In the genomic region with DNA sequence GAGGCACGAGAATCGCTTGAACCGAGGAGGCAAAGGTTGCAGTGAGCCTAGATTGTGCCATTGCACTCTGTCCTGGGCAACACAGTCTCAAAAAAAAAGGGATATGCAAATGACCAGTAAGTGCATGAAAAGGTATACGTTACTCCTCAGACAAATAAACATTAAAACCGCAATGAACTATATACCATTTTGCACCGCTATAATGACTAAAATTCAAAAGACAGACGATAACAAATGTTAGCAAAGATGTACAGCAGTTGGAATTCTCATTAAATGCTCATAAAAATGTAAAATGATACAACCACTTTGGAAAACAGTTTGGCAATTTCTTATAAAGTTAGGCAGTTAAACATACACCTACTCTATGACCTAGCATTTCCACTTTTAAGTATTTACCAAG, we compare ENCODE assay signal across 31 cellular contexts.
"Had no signal": no experiment of that assay in that cellular context is flagged by ENCODE, and none has a peak within 500 bp of the region (broad histone marks: within the 10 kb centered on the region; RNA-seq: fewer than 3 reads in every experiment).

No MANE protein-coding gene starts in this region.

- H3K27ac Mint-ChIP-seq: immature natural killer cell; naive thymus-derived CD8-positive, alpha-beta T cell; nephron; stimulated activated effector memory CD8-positive, alpha-beta T cell treated with anti-CD3 and anti-CD28 coated beads, Interleukin-12 subunit alpha, Interleukin-12 subunit beta, amount 100 ng/mL, for 72 hours; stimulated activated naive CD8-positive, alpha-beta T cell treated with anti-CD3 and anti-CD28 coated beads, Interleukin-15, Interleukin-2, amounts not matched to agents 100 ng/mL and 50 ng/mL, for 24 hours had no signal

- H3K36me3 Mint-ChIP-seq: immature natural killer cell; naive thymus-derived CD8-positive, alpha-beta T cell; stimulated activated effector memory CD8-positive, alpha-beta T cell treated with anti-CD3 and anti-CD28 coated beads, Interleukin-12 subunit alpha, Interleukin-12 subunit beta, amount 100 ng/mL, for 72 hours had no signal

- H3K36me3 ChIP-seq: left lung, lower lobe of right lung, pancreas, prostate gland, suprapubic skin, thoracic aorta, tibial artery, upper lobe of right lung had no signal

- H3K4me3 ChIP-seq: left lung, lower lobe of right lung, pancreas, prostate gland, skin epidermis, suprapubic skin, thoracic aorta, tibial artery, upper lobe of right lung had no signal

- H3K4me1 ChIP-seq: left lung, lower lobe of right lung, pancreas, prostate gland, suprapubic skin, tibial artery, upper lobe of right lung had no signal

- FAIRE-seq: islet of Langerhans, kidney, pancreas, urothelium cell line had no signal

- H3K9me3 Mint-ChIP-seq: immature natural killer cell; neural crest cell; stimulated activated effector memory CD8-positive, alpha-beta T cell treated with anti-CD3 and anti-CD28 coated beads, Interleukin-12 subunit alpha, Interleukin-12 subunit beta, amount 100 ng/mL, for 72 hours; stimulated activated naive CD8-positive, alpha-beta T cell treated with anti-CD3 and anti-CD28 coated beads, Interleukin-15, Interleukin-2, amounts not matched to agents 100 ng/mL and 50 ng/mL, for 24 hours had no signal

- H3K4me3 Mint-ChIP-seq: immature natural killer cell; naive thymus-derived CD8-positive, alpha-beta T cell; nephron; neural crest cell; stimulated activated effector memory CD8-positive, alpha-beta T cell treated with anti-CD3 and anti-CD28 coated beads, Interleukin-12 subunit alpha, Interleukin-12 subunit beta, amount 100 ng/mL, for 72 hours; stimulated activated naive CD8-positive, alpha-beta T cell treated with anti-CD3 and anti-CD28 coated beads, Interleukin-15, Interleukin-2, amounts not matched to agents 100 ng/mL and 50 ng/mL, for 24 hours had no signal

- H3K9me3 ChIP-seq: left lung, lower lobe of right lung, pancreas, prostate gland, suprapubic skin, thoracic aorta, tibial artery, upper lobe of right lung had no signal

- DNase-seq: hippocampal formation; immature natural killer cell; kidney; left colon; left lung; lower lobe of right lung; mammary epithelial cell; mesenchymal stem cell; naive thymus-derived CD8-positive, alpha-beta T cell; nucleus accumbens; pancreas; posterior cingulate gyrus; retina; right cardiac atrium; stimulated activated CD4-positive, alpha-beta T cell treated with anti-CD3 and anti-CD28 coated beads, Interleukin-12 subunit alpha, Interleukin-12 subunit beta, amount 100 ng/mL, for 4 hours; stimulated activated CD4-positive, alpha-beta T cell treated with anti-CD3 and anti-CD28 coated beads, Interleukin-15, amount 100 ng/mL, for 24 hours; stimulated activated CD4-positive, alpha-beta T cell treated with anti-CD3 and anti-CD28 coated beads, Interleukin-4, amount 100 ng/mL, for 24 hours; stimulated activated naive CD4-positive, alpha-beta T cell; tibial artery; trophoblast cell; upper lobe of right lung had no signal

- H3K4me1 Mint-ChIP-seq: immature natural killer cell had no signal

- H3K27me3 ChIP-seq: left lung, pancreas, suprapubic skin, upper lobe of right lung had no signal

- H3K27ac ChIP-seq: left lung, lower lobe of right lung, pancreas, prostate gland, skin epidermis, suprapubic skin, thoracic aorta, tibial artery, upper lobe of right lung had no signal
